8 cellular contexts compared by ENCODE assay signal in genomic region chr6:170289971-170290305, GRCh38. TPM values are rescaled to one million over a fixed set of nuclear protein-coding genes. Genes with fewer than 3 reads are reported as not detected.
DNase-seq lines count a peak whose midpoint lies in the region; ATAC-seq, FAIRE-seq and TF ChIP-seq lines count a peak whose summit lies in the region.

No MANE protein-coding gene starts in this region.

- H4K20me1 ChIP-seq in GM12878 (ENCODE audit: control insufficient read depth, insufficient read depth) (no peaks in the 10 kb centered on the region), PC-9 (ENCODE audit: insufficient read depth) (no peaks in the 10 kb centered on the region)

- BruUV-seq in GM12878 (replicated peaks; lab: Mats Ljungman, UMichigan) (no TSS peak), PC-9 (replicated peaks; lab: Mats Ljungman, UMichigan) (no TSS peak)

- RAD21 ChIA-PET in GM12878 (lab: Charles Lee; ENCODE audit: unreplicated experiment): no interaction called here

- intact Hi-C loops in GM12878 (cut with micrococcal nuclease; ENCODE audit: unreplicated experiment): loop anchor here (2.0 to 10.0 kb wide), 2 partner anchors 17 to 455 kb away; no protein-coding TSS in a partner anchor
- intact Hi-C loops in lower leg skin (cut with DNase I; ENCODE audit: low total_unique reads): loop anchor here (10.0 kb wide), 1 partner anchor 455 kb away; no protein-coding TSS in a partner anchor
- intact Hi-C loops in PC-9 (cut with micrococcal nuclease; ENCODE audit: unreplicated experiment): loop anchor here (5.0 kb wide), 1 partner anchor 458 kb away; no protein-coding TSS in a partner anchor

- WGBS in GM12878 (ENCODE audit: insufficient coverage, insufficient replicate concordance, low lambda C conversion rate, missing lambda C conversion rate): 3% methylated on average over 16 of the region's 41 CpGs
- 0 to 2% methylated on average over 31 to 38 of the region's 41 CpGs for WGBS in lower leg skin, 2 donors
- WGBS in upper lobe of left lung, 2 donors: 0 to 1% methylated on average over 2 to 27 of the region's 41 CpGs

- no peaks in the 10 kb centered on the region for H3K9me3 ChIP-seq in GM12878 (replicated peaks; ENCODE audit: control insufficient read depth, insufficient read depth, low read length)
- no peaks in the 10 kb centered on the region for H3K9me3 ChIP-seq in upper lobe of left lung
- no peaks in the 10 kb centered on the region for H3K9me3 ChIP-seq in PC-9 (ENCODE audit: insufficient read depth, low read depth)

- FAIRE-seq in GM12878 (lab: Jason Lieb, UNC): no peak

- no peaks in the 10 kb centered on the region for H3F3A ChIP-seq in PC-9 (ENCODE audit: insufficient read depth, low read depth)

- H3K36me3 ChIP-seq in GM12878 (ENCODE audit: control insufficient read depth in 2 of 2, insufficient read depth in 2 of 2, low read length in 1 of 2) (no peaks in the 10 kb centered on the region), upper lobe of left lung (peaks cover 0 to 5% (median 0%) of the 10 kb centered on the region in 4 donors), PC-9 (ENCODE audit: low read depth) (no peaks in the 10 kb centered on the region)

- SMC1A ChIA-PET in GM12878 (lab: Charles Lee; ENCODE audit: uncharacterized antibody, unreplicated experiment): no interaction called here

- H3K27me3 ChIP-seq in GM12878 (replicated peaks in 1 of 2; ENCODE audit: control insufficient read depth in 2 of 2, insufficient read depth in 2 of 2, low read length in 1 of 2) (peaks cover 8 to 36% of the 10 kb centered on the region in 2 experiments), upper lobe of left lung (peaks cover 0 to 36% (median 24%) of the 10 kb centered on the region in 4 donors), PC-9 (ENCODE audit: insufficient read depth, low read depth) (peaks cover 60% of the 10 kb centered on the region)

- peak overlapping the region; percentile 79 for H3K4me2 ChIP-seq in GM12878 (ENCODE audit: control insufficient read depth, insufficient read depth)
- H3K4me2 ChIP-seq in PC-9: no peak overlapping the region

- no peak for TF ChIP-seq EP300 in GM12878 (IDR thresholded peaks at IDR 0.05; ENCODE audit: borderline replicate concordance in 1 of 2, control insufficient read depth in 1 of 2, low read depth in 2 of 2, low read length in 2 of 2)
- no peak for TF ChIP-seq EP300 in upper lobe of left lung (IDR thresholded peaks at IDR 0.05)

- no peak for DNase-seq in activated CD4-positive, alpha-beta T cell treated with anti-CD3 and anti-CD28 coated beads, Interleukin-2, amount 10 ng/mL, durations not matched to agents 7 days and 5 days
- no peak for DNase-seq in activated CD4-positive, alpha-beta T cell treated with anti-CD3 and anti-CD28 coated beads, Interleukin-2, amount 50 U/mL, for 48 hours
- DNase-seq in GM12878 (ENCODE audit: low read depth, low spot score) (no peak), lower leg skin (ENCODE audit: low spot score in 2 of 2) (no peak), upper lobe of left lung (peak in 1 of 2 donors; percentile 89), PC-9 (no peak), NCI-H82 (lab: John Stamatoyannopoulos, UW) (no peak), hepatic stellate cell (ENCODE audit: low spot score) (no peak)

- CTCF ChIA-PET in activated CD4-positive, alpha-beta T cell treated with anti-CD3 and anti-CD28 coated beads, Interleukin-2, amount 10 ng/mL, durations not matched to agents 7 days and 5 days (lab: Charles Lee): interaction anchor here (1.2 kb wide), 1 partner anchor 16 kb away, joined by 4 read pairs; no protein-coding TSS in a partner anchor
- CTCF ChIA-PET in GM12878 (lab: Yijun Ruan, JAX) (interaction anchor here (1.2 kb wide), 1 partner anchor 18 kb away, joined by 3 read pairs; no protein-coding TSS in a partner anchor), PC-9 (lab: Charles Lee) (no interaction called here)

- H3K27me3 Mint-ChIP-seq in activated CD4-positive, alpha-beta T cell treated with anti-CD3 and anti-CD28 coated beads, Interleukin-2, amount 10 ng/mL, durations not matched to agents 7 days and 5 days: peaks cover 76% of the 10 kb centered on the region

- TF ChIP-seq RAD21 in GM12878 (IDR thresholded peaks at IDR 0.05; ENCODE audit: insufficient read depth, low read depth, low read length): no peak

- no peak overlapping the region for H3K27ac ChIP-seq in GM12878 (ENCODE audit: control insufficient read depth, insufficient read depth)
- H3K27ac ChIP-seq in upper lobe of left lung: peak overlapping the region; percentile 60 to 90 (median 84)
- H3K27ac ChIP-seq in PC-9: no peak overlapping the region

- H3K9ac ChIP-seq in GM12878 (ENCODE audit: control insufficient read depth, insufficient read depth, low read length): peak overlapping the region; percentile 39; the same call in 1 of the 2 replicates

- in situ Hi-C loops in GM12878 (cut with MboI): no loop called here

- H3K9me3 Mint-ChIP-seq in activated CD4-positive, alpha-beta T cell treated with anti-CD3 and anti-CD28 coated beads, Interleukin-2, amount 10 ng/mL, durations not matched to agents 7 days and 5 days: no peaks in the 10 kb centered on the region

- H3K9me2 ChIP-seq in PC-9 (ENCODE audit: insufficient read depth): no peaks in the 10 kb centered on the region

- peak overlapping the region; percentile 77 for H3K4me3 Mint-ChIP-seq in activated CD4-positive, alpha-beta T cell treated with anti-CD3 and anti-CD28 coated beads, Interleukin-2, amount 10 ng/mL, durations not matched to agents 7 days and 5 days

- H3K36me3 Mint-ChIP-seq in activated CD4-positive, alpha-beta T cell treated with anti-CD3 and anti-CD28 coated beads, Interleukin-2, amount 10 ng/mL, durations not matched to agents 7 days and 5 days (ENCODE audit: low read depth): peaks cover 2% of the 10 kb centered on the region

- H3K79me2 ChIP-seq in GM12878 (ENCODE audit: control insufficient read depth, insufficient read depth, low read length) (no peaks in the 10 kb centered on the region), PC-9 (ENCODE audit: low read depth) (no peaks in the 10 kb centered on the region)

- no peak for TF ChIP-seq POLR2A in GM12878 (IDR thresholded peaks at IDR 0.05; ENCODE audit: low read depth, low read length)
- TF ChIP-seq POLR2A in lower leg skin (IDR thresholded peaks at IDR 0.05): no peak
- TF ChIP-seq POLR2A in upper lobe of left lung (IDR thresholded peaks at IDR 0.05): no peak

- no peak for TF ChIP-seq CTCF in GM12878 (IDR thresholded peaks at IDR 0.05 in 2 of 3, conservative IDR thresholded peaks at IDR 0.05 in 1 of 3; ENCODE audit: control insufficient read depth in 2 of 3, extremely low read depth in 1 of 3, insufficient read depth in 1 of 3, low read depth in 3 of 3, low read length in 3 of 3)
- no peak for TF ChIP-seq CTCF in lower leg skin (IDR thresholded peaks at IDR 0.05)
- no peak for TF ChIP-seq CTCF in upper lobe of left lung (IDR thresholded peaks at IDR 0.05)
- TF ChIP-seq CTCF in PC-9 (conservative IDR thresholded peaks at IDR 0.05): no peak

- H3K27ac Mint-ChIP-seq in activated CD4-positive, alpha-beta T cell treated with anti-CD3 and anti-CD28 coated beads, Interleukin-2, amount 10 ng/mL, durations not matched to agents 7 days and 5 days: no peak overlapping the region

- H2AFZ ChIP-seq in GM12878 (ENCODE audit: control insufficient read depth, low read depth, low read length) (peak overlapping the region; percentile 23; the same call in 1 of the 2 replicates), PC-9 (no peak overlapping the region)

- POLR2A ChIA-PET in activated CD4-positive, alpha-beta T cell treated with anti-CD3 and anti-CD28 coated beads, Interleukin-2, amount 10 ng/mL, durations not matched to agents 7 days and 5 days (lab: Charles Lee): no interaction called here
- POLR2A ChIA-PET in GM12878 (lab: Charles Lee): interaction anchor here (0.9 kb wide), 1 partner anchor 18 kb away, joined by 3 read pairs; no protein-coding TSS in a partner anchor
- POLR2A ChIA-PET in PC-9 (lab: Charles Lee; ENCODE audit: unreplicated experiment): no interaction called here

- H3K4me3 ChIP-seq in GM12878 (peak overlapping the region; percentile 84), lower leg skin (ENCODE audit: low read depth, poor library complexity, severe bottlenecking) (peak overlapping the region; percentile 72), upper lobe of left lung (peak overlapping the region; percentile 62 to 88 (median 64)), PC-9 (no peak overlapping the region)

- H3K4me1 ChIP-seq in GM12878 (ENCODE audit: control insufficient read depth, insufficient read depth, low read length) (peaks cover 14% of the 10 kb centered on the region), upper lobe of left lung (peaks cover 42 to 84% (median 66%) of the 10 kb centered on the region in 4 donors), PC-9 (replicated peaks; ENCODE audit: insufficient read depth) (no peaks in the 10 kb centered on the region)

- ATAC-seq in GM12878 (peak; percentile 4), upper lobe of left lung (ENCODE audit: low FRiP score in 2 of 2) (peak in 1 of 2 donors; percentile 7)

- H3K4me1 Mint-ChIP-seq in activated CD4-positive, alpha-beta T cell treated with anti-CD3 and anti-CD28 coated beads, Interleukin-2, amount 10 ng/mL, durations not matched to agents 7 days and 5 days: peaks cover 42% of the 10 kb centered on the region

RNA-seq across cellular contexts. Expression of gene DLL1, which starts 0.9 kb away (rescaled TPM):
- under 1 TPM; 0.55 to 0.58 TPM for total RNA-seq in activated CD4-positive, alpha-beta T cell treated with anti-CD3 and anti-CD28 coated beads, Interleukin-2, amount 10 ng/mL, durations not matched to agents 7 days and 5 days
- 3.6 and 4.7 TPM in 2 replicates for total RNA-seq in GM12878 (2013; cell fraction: nucleolus; rRNA removed)
- total RNA-seq in GM12878 (2014; rRNA removed) (0.16 and 0.23 TPM in 2 replicates), GM12878 (2014; rRNA removed; fragmentation: Illumina TruSeq; extraction: Trizol) (0.04 and 0.05 TPM in 2 replicates), GM12878 (2021) (0.54 and 0.88 TPM in 2 replicates), lower leg skin (10 to 100 TPM; 40.6 to 53.7 (median 47.5) TPM), upper lobe of left lung (10 to 100 TPM in 3 of 6 donors, 1 to 10 TPM in 3; 3.8 to 20.1 (median 10.2) TPM), PC-9 (2021) (not detected in 2 replicates)
- polyA plus RNA-seq in GM12878 (2011; ENCODE audit: low read depth): 0.09 TPM
- polyA plus RNA-seq in GM12878 (2011; rRNA removed) (0.80 and 0.84 TPM in 2 replicates), GM12878 (2014; fragmentation: Illumina TruSeq; extraction: Trizol) (0.07 TPM in 1 of 2 replicates, not detected in the other), GM12878 (2014; fragmentation: Nextera tagmentation; extraction: Ambion mirVana) (under 1 TPM; 0.02 to 0.04 TPM), GM12878 (2014; rRNA removed) (0.32 and 1.7 TPM in 2 replicates), GM12878 (2016; fragmentation: Nextera tagmentation; extraction: Ambion mirVana) (under 1 TPM; 0.16 to 0.39 TPM)
- polyA plus RNA-seq in GM12878 (2011; cell fraction: cytosol; rRNA removed): 0.94 and 1.5 TPM in 2 replicates
- polyA plus RNA-seq in GM12878 (2011; cell fraction: nucleus; rRNA removed): 6.7 and 7.7 TPM in 2 replicates
- 0.35 and 1.0 TPM in 2 replicates for polyA plus RNA-seq in GM12878 (2012)
- polyA minus RNA-seq in GM12878 (2011; rRNA and poly(A)+ RNA removed): 0.37 and 0.82 TPM in 2 replicates
- 0.62 and 0.67 TPM in 2 replicates for polyA minus RNA-seq in GM12878 (2011; cell fraction: cytosol; rRNA and poly(A)+ RNA removed)
- polyA minus RNA-seq in GM12878 (2011; cell fraction: nucleus; rRNA and poly(A)+ RNA removed): 1.2 and 1.5 TPM in 2 replicates

RNA-seq across cellular contexts. Expression of gene FAM120B, which starts 16.6 kb away (rescaled TPM):
- total RNA-seq in activated CD4-positive, alpha-beta T cell treated with anti-CD3 and anti-CD28 coated beads, Interleukin-2, amount 10 ng/mL, durations not matched to agents 7 days and 5 days: 10 to 100 TPM; 29.8 to 33.0 TPM
- 72.4 and 76.8 TPM in 2 replicates for total RNA-seq in GM12878 (2013; cell fraction: nucleolus; rRNA removed)
- total RNA-seq in GM12878 (2014; rRNA removed) (12.8 and 13.0 TPM in 2 replicates), GM12878 (2014; rRNA removed; fragmentation: Illumina TruSeq; extraction: Trizol) (13.4 and 13.9 TPM in 2 replicates), GM12878 (2021) (20.2 and 20.8 TPM in 2 replicates), lower leg skin (10 to 100 TPM; 21.8 to 25.7 (median 22.7) TPM), upper lobe of left lung (10 to 100 TPM; 20.1 to 51.3 (median 28.3) TPM), PC-9 (2021) (13.6 and 14.3 TPM in 2 replicates)
- 7.8 TPM for polyA plus RNA-seq in GM12878 (2011; ENCODE audit: low read depth)
- polyA plus RNA-seq in GM12878 (2011; rRNA removed) (13.7 TPM in 2 replicates), GM12878 (2014; fragmentation: Illumina TruSeq; extraction: Trizol) (19.6 and 24.6 TPM in 2 replicates), GM12878 (2014; fragmentation: Nextera tagmentation; extraction: Ambion mirVana) (1 to 10 TPM; 3.3 to 4.8 TPM), GM12878 (2014; rRNA removed) (16.4 and 16.9 TPM in 2 replicates), GM12878 (2016; fragmentation: Nextera tagmentation; extraction: Ambion mirVana) (10 to 100 TPM; 21.1 to 21.6 TPM)
- polyA plus RNA-seq in GM12878 (2011; cell fraction: cytosol; rRNA removed): 11.0 and 12.8 TPM in 2 replicates
- 24.5 and 25.8 TPM in 2 replicates for polyA plus RNA-seq in GM12878 (2011; cell fraction: nucleus; rRNA removed)
- 12.2 and 14.1 TPM in 2 replicates for polyA plus RNA-seq in GM12878 (2012)
- 33.9 and 34.2 TPM in 2 replicates for polyA minus RNA-seq in GM12878 (2011; rRNA and poly(A)+ RNA removed)
- 5.5 and 8.2 TPM in 2 replicates for polyA minus RNA-seq in GM12878 (2011; cell fraction: cytosol; rRNA and poly(A)+ RNA removed)
- polyA minus RNA-seq in GM12878 (2011; cell fraction: nucleus; rRNA and poly(A)+ RNA removed): 26.8 and 33.3 TPM in 2 replicates

Comparison
In these comparisons a context has a peak if more than half of its experiments do, and no peak if none do; other contexts are left out.
1. H3K27ac ChIP-seq: peak in upper lobe of left lung (4 of 4); none in GM12878 (single experiment) and PC-9 (single experiment).